In genomic region chr14:24079521-24080141, GRCh38 we compare ENCODE assay signal across 13 cellular contexts. TPM values are rescaled to one million over a fixed set of nuclear protein-coding genes. Genes with fewer than 3 reads are reported as not detected.
DNase-seq lines count a peak whose midpoint lies in the region; ATAC-seq and TF ChIP-seq lines count a peak whose summit lies in the region.
"Had no signal": no experiment of that assay in that cellular context is flagged by ENCODE, and none has a peak within 500 bp of the region (broad histone marks: within the 10 kb centered on the region; RNA-seq: fewer than 3 reads in every experiment).

No MANE protein-coding gene starts in this region.

- H3K23me2 ChIP-seq in H9 (ENCODE audit: insufficient read length, low read depth, low read length, poor library complexity, severe bottlenecking), result peaks cover 4% of the 10 kb centered on the region

- no peak overlapping the region for H4K8ac ChIP-seq in H9 (replicated peaks; ENCODE audit: insufficient read length, low read depth, low read length)

- no peaks in the 10 kb centered on the region for H3K9me3 Mint-ChIP-seq in H9

- H3K56ac ChIP-seq in H9 (ENCODE audit: insufficient read length, low read depth, low read length), result no peak overlapping the region

- no peak overlapping the region for H3K23ac ChIP-seq in H9 (ENCODE audit: insufficient read length, low read depth, low read length)

- ATAC-seq in RWPE2 (ENCODE audit: low read depth) (no peak), HG03175 (IDR thresholded peaks at IDR 0.05; ENCODE audit: unreplicated experiment) (no peak), HG02642 (IDR thresholded peaks at IDR 0.05; ENCODE audit: poor library complexity, unreplicated experiment) (no peak)

- peak; percentile 95 for DNase-seq in H9
- peak; percentile 48 for DNase-seq in RWPE2 (ENCODE audit: low spot score)
- peak; percentile 64 for DNase-seq in iPS DF 19.7 (ENCODE audit: low read depth, low spot score)
- no peak for DNase-seq in lower leg skin (ENCODE audit: low spot score in 2 of 2)
- no peak for DNase-seq in NCI-H1092 (lab: John Stamatoyannopoulos, UW)
- DNase-seq: activated T-cell treated with anti-CD3 and anti-CD28 coated beads, Interleukin-2, amount 50 U/mL, for 1 hour; foreskin fibroblast; NCI-H1105 had no signal

- no peak overlapping the region for H3K27ac Mint-ChIP-seq in H9

- no peak for TF ChIP-seq POLR2A in lower leg skin (IDR thresholded peaks at IDR 0.05)

- no peak overlapping the region for H3K4me3 ChIP-seq in BLaER1
- no peak overlapping the region for H3K4me3 ChIP-seq in RWPE2 (ENCODE audit: severe bottlenecking)
- no peak overlapping the region for H3K4me3 ChIP-seq in lower leg skin (ENCODE audit: low read depth, poor library complexity, severe bottlenecking)

- H4K91ac ChIP-seq in H9 (ENCODE audit: insufficient read length, low read depth, low read length), result no peak overlapping the region

- no peak overlapping the region for H2BK20ac ChIP-seq in H9 (ENCODE audit: low read depth, low read length, poor library complexity, severe bottlenecking)

- H2AFZ ChIP-seq in H9 (ENCODE audit: low read length), result no peak overlapping the region

- H3K79me1 ChIP-seq in H9 (ENCODE audit: insufficient read depth, low read depth, low read length, poor library complexity, severe bottlenecking), result no peaks in the 10 kb centered on the region

- H3T11ph ChIP-seq in H9 (ENCODE audit: low read length), result no peak overlapping the region

- no peaks in the 10 kb centered on the region; a peak in 1 of 7 replicates for H3K36me3 Mint-ChIP-seq in H9 (ENCODE audit: insufficient read depth in 1 of 3, low read depth in 3 of 3)

- no peak overlapping the region for H2BK120ac ChIP-seq in H9 (ENCODE audit: low read depth, low read length, poor library complexity, severe bottlenecking)

- H3K4me2 ChIP-seq in BLaER1, result peak overlapping the region; percentile 87
- no peak overlapping the region for H3K4me2 ChIP-seq in H9 (ENCODE audit: insufficient read depth, insufficient read length, low read length)

- peaks cover 55% of the 10 kb centered on the region for H3K4me1 ChIP-seq in BLaER1
- H3K4me1 ChIP-seq in H9 (ENCODE audit: insufficient read depth, low read length), result peaks cover 5% of the 10 kb centered on the region; the same call in 1 of the 2 replicates
- no peaks in the 10 kb centered on the region for H3K4me1 ChIP-seq in RWPE2 (ENCODE audit: insufficient read depth, poor library complexity, severe bottlenecking)

- peaks cover 37 to 47% of the 10 kb centered on the region in 2 experiments for H3K4me1 Mint-ChIP-seq in H9

- H3K27me3 Mint-ChIP-seq in H9 (ENCODE audit: low read depth), result peaks cover 32% of the 10 kb centered on the region

- no peak overlapping the region; the same call in 1 of the 2 replicates for H3K14ac ChIP-seq in H9 (ENCODE audit: insufficient read depth, low read length)

- H2BK15ac ChIP-seq in H9 (ENCODE audit: low read depth, low read length), result no peak overlapping the region

- H3K9ac ChIP-seq in BLaER1, result no peak overlapping the region
- H3K9ac ChIP-seq in H9 (ENCODE audit: extremely low read depth, insufficient read length, low read length), result no peak overlapping the region

- intact Hi-C loops in lower leg skin (cut with DNase I; ENCODE audit: low total_unique reads), result no loop called here

- TF ChIP-seq CTCF in H9 (conservative IDR thresholded peaks at IDR 0.05) (no peak), RWPE2 (IDR thresholded peaks at IDR 0.05; ENCODE audit: poor library complexity, severe bottlenecking) (no peak), lower leg skin (IDR thresholded peaks at IDR 0.05) (no peak)

- H2AK5ac ChIP-seq in H9 (ENCODE audit: insufficient read length, low read length), result no peak overlapping the region

- H4K20me1 ChIP-seq in BLaER1 (no peaks in the 10 kb centered on the region), H9 (ENCODE audit: control insufficient read depth, insufficient read depth, insufficient read length) (no peaks in the 10 kb centered on the region)

- H3K27me3 ChIP-seq in BLaER1 (peaks cover 9% of the 10 kb centered on the region; the same call in 1 of the 2 replicates), H9 (ENCODE audit: insufficient read depth, low read length) (no peaks in the 10 kb centered on the region; the same call in 1 of the 2 replicates), RWPE2 (ENCODE audit: insufficient read depth, poor library complexity, severe bottlenecking) (no peaks in the 10 kb centered on the region)

- H3K27ac ChIP-seq in BLaER1 (peak overlapping the region; percentile 15; the same call in 1 of the 2 replicates), H9 (ENCODE audit: insufficient read length, low read depth, low read length) (no peak overlapping the region), RWPE2 (ENCODE audit: poor library complexity, severe bottlenecking) (no peak overlapping the region)

- peak overlapping the region in 1 of 2 experiments; percentile 81; a peak in 3 of 5 replicates for H3K4me3 Mint-ChIP-seq in H9

- no peak overlapping the region for H3K4ac ChIP-seq in H9 (ENCODE audit: low read depth, low read length)

- H3K79me2 ChIP-seq in H9 (ENCODE audit: insufficient read depth, low read length), result no peaks in the 10 kb centered on the region

- no peak overlapping the region for H2BK5ac ChIP-seq in H9 (ENCODE audit: insufficient read length, low read length)

- H3K36me3 ChIP-seq in BLaER1 (no peaks in the 10 kb centered on the region), RWPE2 (ENCODE audit: low read depth) (no peaks in the 10 kb centered on the region)

- no peak overlapping the region for H3K18ac ChIP-seq in H9 (ENCODE audit: insufficient read length, low read depth, low read length)

- no CpG with 5 or more reads among the region's 8 CpGs for WGBS in H9 (ENCODE audit: extremely low coverage, insufficient read length, low lambda C conversion rate)
- 93 to 95% methylated on average over 8 of the region's 8 CpGs for WGBS in lower leg skin, 2 donors

- no peaks in the 10 kb centered on the region for H3K9me3 ChIP-seq in BLaER1
- H3K9me3 ChIP-seq in H9 (ENCODE audit: control insufficient read depth, low read depth, low read length), result no peaks in the 10 kb centered on the region
- no peaks in the 10 kb centered on the region for H3K9me3 ChIP-seq in RWPE2 (ENCODE audit: severe bottlenecking)

- H4K5ac ChIP-seq in H9 (ENCODE audit: insufficient read length, low read depth, low read length), result no peak overlapping the region

- H2BK12ac ChIP-seq in H9 (ENCODE audit: insufficient read length, low read depth, low read length), result no peak overlapping the region

RNA-seq across cellular contexts. Expression of gene CPNE6, which starts 8.3 kb away (rescaled TPM):
- total RNA-seq in H9 (2021) (not detected in 2 replicates), lower leg skin (under 1 TPM in 1 of 4 donors, not detected in 3; 0.39 TPM)
- total RNA-seq: lung microvascular endothelial cell; T-helper 1 cell treated with Interleukin-12 subunit alpha and Interleukin-12 subunit beta and Interleukin-4 antibody, amounts not matched to agents 30 ng/mL and 1 ng/mL, for 36 hours had no signal

RNA-seq across cellular contexts. Expression of gene PCK2, which starts 14.5 kb away (rescaled TPM):
- total RNA-seq in H9 (2021) (48.9 and 50.2 TPM in 2 replicates), lower leg skin (10 to 100 TPM; 15.4 to 29.0 (median 21.0) TPM)

RNA-seq across cellular contexts. Expression of gene CARMIL3, which starts 27.8 kb away (rescaled TPM):
- total RNA-seq in H9 (2021) (4.7 and 5.8 TPM in 2 replicates), lower leg skin (1 to 10 TPM; 2.8 to 7.6 (median 5.2) TPM)
- total RNA-seq: lung microvascular endothelial cell had no signal

RNA-seq across cellular contexts. Expression of gene DCAF11, which starts 34.9 kb away (rescaled TPM):
- total RNA-seq in H9 (2021) (73.4 and 74.3 TPM in 2 replicates), lower leg skin (100 to 1,000 TPM in 1 of 4 donors, 10 to 100 TPM in 3; 53.3 to 134 (median 64.3) TPM)

RNA-seq across cellular contexts. Expression of gene NRL, which starts 35.1 kb away (rescaled TPM):
- total RNA-seq in H9 (2021) (2.2 and 2.5 TPM in 2 replicates), lower leg skin (1 to 10 TPM in 2 of 4 donors, under 1 TPM in 1, not detected in 1; 0.52 to 2.4 (median 2.2) TPM)

Comparison
In these comparisons a context has a peak if more than half of its experiments do, and no peak if none do; other contexts are left out.
1. DNase-seq: peak in H9 (single experiment), RWPE2 (single experiment) and iPS DF 19.7 (single experiment); none in lower leg skin (0 of 2) and NCI-H1092 (single experiment).